16 cellular contexts compared by ENCODE assay signal in the genomic region with DNA sequence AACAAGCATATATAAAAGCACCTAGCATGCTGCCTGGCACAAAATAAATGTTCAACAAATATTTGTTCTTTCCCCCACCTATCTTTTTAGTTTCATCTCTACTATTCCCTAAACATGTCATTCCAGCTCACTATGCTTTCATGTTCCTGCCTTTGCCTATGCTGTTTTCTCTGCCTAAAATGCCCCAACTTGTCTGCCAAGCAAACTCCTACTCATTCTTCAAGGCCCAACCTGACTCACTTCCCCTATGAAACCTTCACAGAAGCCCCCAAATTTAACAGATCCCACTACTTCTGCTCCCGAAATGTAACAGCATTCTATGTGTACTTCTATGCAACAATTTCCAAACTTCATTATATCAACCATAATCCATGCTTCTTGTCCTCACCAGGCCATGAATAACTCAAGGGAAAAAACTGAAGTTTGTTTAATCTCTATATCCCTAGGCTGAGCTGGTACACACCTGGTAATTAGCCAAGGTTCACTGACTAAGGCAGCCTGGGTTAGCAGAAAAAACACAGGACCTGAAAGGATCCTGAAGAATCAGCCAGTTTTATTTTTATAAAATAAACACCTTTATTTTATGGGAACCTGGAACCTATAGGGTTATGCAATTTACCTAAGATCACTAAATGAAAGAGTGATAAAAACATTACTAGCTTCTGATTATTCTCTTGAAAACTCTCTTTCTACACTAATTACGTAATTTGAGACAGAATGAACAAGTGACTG.
A peak's percentile ranks its signal among the peaks of the same experiment; 100 is the strongest.
DNase-seq lines count a peak whose midpoint lies in the region; ATAC-seq, FAIRE-seq and TF ChIP-seq lines count a peak whose summit lies in the region.
"Had no signal": no experiment of that assay in that cellular context is flagged by ENCODE, and none has a peak within 500 bp of the region (broad histone marks: within the 10 kb centered on the region; RNA-seq: fewer than 3 reads in every experiment).

No MANE protein-coding gene starts in this region.

- H3K27me3 ChIP-seq in right lobe of liver (no peaks in the 10 kb centered on the region), HepG2 (ENCODE audit: control insufficient read depth in 1 of 2, insufficient read depth in 2 of 2, low read length in 2 of 2) (no peaks in the 10 kb centered on the region), left lung (no peaks in the 10 kb centered on the region)

- DNase-seq in right lobe of liver, result no peak
- DNase-seq in HepG2 (ENCODE audit: low spot score), result no peak
- peak; percentile 59 for DNase-seq in NCI-H2171 (lab: John Stamatoyannopoulos, UW)
- peak; percentile 70 for DNase-seq in epithelial cell of esophagus (ENCODE audit: low read depth)
- no peak for DNase-seq in type B pancreatic cell (ENCODE audit: extremely low spot score, unreplicated experiment)
- DNase-seq in SKM-1 (lab: John Stamatoyannopoulos, UW; ENCODE audit: unreplicated experiment), result no peak
- no peak for DNase-seq in left lung
- DNase-seq: activated naive CD4-positive, alpha-beta T cell treated with anti-CD3 and anti-CD28 coated beads, Interleukin-2, amount 10 ng/mL, durations not matched to agents 7 days and 5 days; Right ventricle myocardium superior; stimulated activated naive B cell treated with anti-CD40 and anti-IgM and Interleukin-4, amounts not matched to agents 10 μg/mL and 1 μg/mL and 100 μg/mL, for 72 hours had no signal

- peaks cover 9% of the 10 kb centered on the region for H3K36me3 Mint-ChIP-seq in type B pancreatic cell

- TF ChIP-seq EP300 in HepG2 (IDR thresholded peaks at IDR 0.05; ENCODE audit: low read depth in 2 of 2, low read length in 2 of 2) (no peak), HepG2 (CRISPR knock-in tag; IDR thresholded peaks at IDR 0.05; ENCODE audit: borderline replicate concordance) (no peak)

- H3K9me3 Mint-ChIP-seq in type B pancreatic cell, result no peaks in the 10 kb centered on the region
- H3K9me3 Mint-ChIP-seq: stimulated activated naive B cell treated with anti-CD40 and anti-IgM and Interleukin-4, amounts not matched to agents 10 μg/mL and 1 μg/mL and 100 μg/mL, for 72 hours had no signal

- BruUV-seq in HepG2 (replicated peaks; lab: Mats Ljungman, UMichigan), result no TSS peak

- H4K20me1 ChIP-seq in HepG2 (ENCODE audit: insufficient read depth, low read length), result no peaks in the 10 kb centered on the region

- ATAC-seq in right lobe of liver, result peak; percentile 55 to 61 (median 58)
- no peak for ATAC-seq in HepG2
- ATAC-seq in HG02642 (IDR thresholded peaks at IDR 0.05; ENCODE audit: poor library complexity, unreplicated experiment), result no peak
- ATAC-seq in left lung, result no peak
- ATAC-seq: naive thymus-derived CD4-positive, alpha-beta T cell; sciatic nerve; stimulated activated naive B cell treated with anti-CD40 and anti-IgM and Interleukin-4, amounts not matched to agents 10 μg/mL and 1 μg/mL and 100 μg/mL, for 72 hours had no signal

- H3K4me3 ChIP-seq in right lobe of liver, result no peak overlapping the region
- no peak overlapping the region for H3K4me3 ChIP-seq in HepG2 (replicated peaks in 1 of 3; ENCODE audit: insufficient read depth in 1 of 3, low read depth in 2 of 3, low read length in 3 of 3)
- H3K4me3 ChIP-seq in epithelial cell of esophagus (ENCODE audit: low read length), result no peak overlapping the region
- H3K4me3 ChIP-seq in left lung, result no peak overlapping the region

- TF ChIP-seq RAD21 in HepG2 (CRISPR knock-in tag; IDR thresholded peaks at IDR 0.05), result no peak

- TF ChIP-seq POLR2A in right lobe of liver (IDR thresholded peaks at IDR 0.05) (no peak), HepG2 (IDR thresholded peaks at IDR 0.05; ENCODE audit: insufficient read depth in 1 of 2, low read depth in 2 of 2, low read length in 2 of 2) (no peak)

- FAIRE-seq in HepG2 (lab: Jason Lieb, UNC), result no peak
- FAIRE-seq: endometrium had no signal

- peaks cover 0 to 28% (median 8%) of the 10 kb centered on the region in 4 donors for H3K4me1 ChIP-seq in right lobe of liver
- peaks cover 4% of the 10 kb centered on the region for H3K4me1 ChIP-seq in HepG2 (ENCODE audit: insufficient read depth, low read length)
- H3K4me1 ChIP-seq in left lung, result peaks cover 0 to 20% of the 10 kb centered on the region in 2 donors

- no peaks in the 10 kb centered on the region for H3K79me2 ChIP-seq in HepG2 (ENCODE audit: insufficient read depth, low read length)

- H3K9me3 ChIP-seq in right lobe of liver, result no peaks in the 10 kb centered on the region
- H3K9me3 ChIP-seq in HepG2 (ENCODE audit: low read length), result no peaks in the 10 kb centered on the region
- H3K9me3 ChIP-seq in left lung, result no peaks in the 10 kb centered on the region

- H2AFZ ChIP-seq in HepG2 (ENCODE audit: low read length), result no peak overlapping the region

- H3K27ac Mint-ChIP-seq in type B pancreatic cell, result peak overlapping the region; percentile 11
- H3K27ac Mint-ChIP-seq: activated naive CD4-positive, alpha-beta T cell treated with anti-CD3 and anti-CD28 coated beads, Interleukin-2, amount 10 ng/mL, durations not matched to agents 7 days and 5 days; B cell; stimulated activated naive B cell treated with anti-CD40 and anti-IgM and Interleukin-4, amounts not matched to agents 10 μg/mL and 1 μg/mL and 100 μg/mL, for 72 hours had no signal

- H3K9ac ChIP-seq in HepG2 (ENCODE audit: insufficient read depth, low read depth, low read length), result no peak overlapping the region
- H3K9ac ChIP-seq: KMS-11 had no signal

- no peak for TF ChIP-seq CTCF in right lobe of liver (IDR thresholded peaks at IDR 0.05)
- TF ChIP-seq CTCF in HepG2 (CRISPR knock-in tag; IDR thresholded peaks at IDR 0.05), result no peak
- TF ChIP-seq CTCF in epithelial cell of esophagus (IDR thresholded peaks at IDR 0.05; ENCODE audit: insufficient read depth, low read depth, low read length, missing control alignments), result no peak
- TF ChIP-seq CTCF in type B pancreatic cell (conservative IDR thresholded peaks at IDR 0.05), result no peak
- TF ChIP-seq CTCF in left lung (IDR thresholded peaks at IDR 0.05), result no peak

- intact Hi-C loops in right lobe of liver (cut with DNase I) (no loop called here), HepG2 (cut with micrococcal nuclease; ENCODE audit: unreplicated experiment) (no loop called here), left lung (cut with DNase I) (no loop called here)

- peaks cover 18% of the 10 kb centered on the region for H3K4me1 Mint-ChIP-seq in type B pancreatic cell (ENCODE audit: unreplicated experiment)

- POLR2A ChIA-PET in HepG2 (lab: Yijun Ruan, JAX), result no interaction called here

- no peaks in the 10 kb centered on the region for H3K27me3 Mint-ChIP-seq in type B pancreatic cell
- H3K27me3 Mint-ChIP-seq: activated naive CD4-positive, alpha-beta T cell treated with anti-CD3 and anti-CD28 coated beads, Interleukin-2, amount 10 ng/mL, durations not matched to agents 7 days and 5 days; B cell; naive thymus-derived CD4-positive, alpha-beta T cell; stimulated activated naive B cell treated with anti-CD40 and anti-IgM and Interleukin-4, amounts not matched to agents 10 μg/mL and 1 μg/mL and 100 μg/mL, for 72 hours had no signal

- CTCF ChIA-PET in HepG2 (lab: Yijun Ruan, JAX; ENCODE audit: low intra/inter-chr PET ratio, low total read pairs), result no interaction called here

- H3K4me3 Mint-ChIP-seq in type B pancreatic cell, result no peak overlapping the region
- H3K4me3 Mint-ChIP-seq: activated naive CD4-positive, alpha-beta T cell treated with anti-CD3 and anti-CD28 coated beads, Interleukin-2, amount 10 ng/mL, durations not matched to agents 7 days and 5 days; B cell; stimulated activated naive B cell treated with anti-CD40 and anti-IgM and Interleukin-4, amounts not matched to agents 10 μg/mL and 1 μg/mL and 100 μg/mL, for 72 hours had no signal

- 92% methylated on average over 2 of the region's 2 CpGs for WGBS in right lobe of liver (ENCODE audit: insufficient coverage, low coverage, low lambda C conversion rate, missing lambda C conversion rate)
- WGBS in HepG2 (ENCODE audit: low lambda C conversion rate), result 28% methylated on average over 2 of the region's 2 CpGs

- H3K36me3 ChIP-seq in right lobe of liver, result no peaks in the 10 kb centered on the region
- no peaks in the 10 kb centered on the region for H3K36me3 ChIP-seq in HepG2 (replicated peaks in 1 of 2; ENCODE audit: control insufficient read depth in 1 of 2, insufficient read depth in 2 of 2, low read length in 2 of 2)
- no peaks in the 10 kb centered on the region for H3K36me3 ChIP-seq in left lung

- H3K27ac ChIP-seq in right lobe of liver, result no peak overlapping the region
- no peak overlapping the region for H3K27ac ChIP-seq in HepG2 (ENCODE audit: extremely low read length, insufficient read depth, low read length)
- peak overlapping the region in 1 of 2 donors; percentile 55 for H3K27ac ChIP-seq in left lung
- H3K27ac ChIP-seq: KMS-11 had no signal

- no peak overlapping the region for H3K4me2 ChIP-seq in HepG2 (ENCODE audit: low read depth, low read length)
- H3K4me2 ChIP-seq: KMS-11 had no signal

- in situ Hi-C loops in HepG2 (cut with HindIII; ENCODE audit: extremely low pct_ligation_motif_present, low pct_unique_long_range_greater_than_20kb), result no loop called here

TF ChIP-seq in HepG2, 621 proteins besides CTCF, POLR2A, EP300 and RAD21 (continues in another document):
- TF ChIP-seq JUN (CRISPR knock-in tag; IDR thresholded peaks at IDR 0.05), result no peak
- TF ChIP-seq RXRA (CRISPR knock-in tag; IDR thresholded peaks at IDR 0.05), result no peak
- no peak for TF ChIP-seq BRCA1 (CRISPR knock-in tag; IDR thresholded peaks at IDR 0.05)
- no peak for TF ChIP-seq RFX1 (IDR thresholded peaks at IDR 0.05)
- TF ChIP-seq PTBP1 (IDR thresholded peaks at IDR 0.05; ENCODE audit: low read depth, low read length, poor library complexity, severe bottlenecking), result no peak
- TF ChIP-seq IRF9 (CRISPR knock-in tag; IDR thresholded peaks at IDR 0.05; ENCODE audit: borderline replicate concordance), result no peak
- TF ChIP-seq HNRNPK (IDR thresholded peaks at IDR 0.05; ENCODE audit: low read depth, low read length, poor library complexity, severe bottlenecking), result no peak
- no peak for TF ChIP-seq SATB2 (CRISPR knock-in tag; IDR thresholded peaks at IDR 0.05)
- TF ChIP-seq SSRP1 (CRISPR knock-in tag; IDR thresholded peaks at IDR 0.05), result no peak
- TF ChIP-seq ZNF580 (CRISPR knock-in tag; IDR thresholded peaks at IDR 0.05; ENCODE audit: borderline replicate concordance, low read depth), result no peak
- TF ChIP-seq MEIS1 (CRISPR knock-in tag; IDR thresholded peaks at IDR 0.05; ENCODE audit: borderline replicate concordance), result no peak

Comparison
In these comparisons a context has a peak if more than half of its experiments do, and no peak if none do; other contexts are left out.
1. ATAC-seq: peak in right lobe of liver (4 of 4); none in HepG2 (single experiment), HG02642 (single experiment) and left lung (single experiment).
2. DNase-seq: peak in NCI-H2171 (single experiment) and epithelial cell of esophagus (single experiment); none in right lobe of liver (0 of 3), HepG2 (single experiment), type B pancreatic cell (single experiment), SKM-1 (single experiment) and left lung (0 of 2).